ENCODE assay signal across 8 cellular contexts in genomic region chr3:136412307-136412706, GRCh38.
"Had no signal": no experiment of that assay in that cellular context is flagged by ENCODE, and none has a peak within 500 bp of the region (broad histone marks: within the 10 kb centered on the region; RNA-seq: fewer than 3 reads in every experiment).

No MANE protein-coding gene starts in this region.

- DNase-seq: GM23248, GOT3, H7, IMR-90 had no signal

- H3K36me3 ChIP-seq: HAP-1 had no signal

- H3K9me3 ChIP-seq: HAP-1 had no signal

- H2AFZ ChIP-seq: GM23248 had no signal

- H3K27ac ChIP-seq: GM23248 had no signal

- H3K4me1 ChIP-seq: HAP-1 had no signal

- FAIRE-seq: HTR-8/SVneo, K562 had no signal

- H3K4me3 ChIP-seq: GM23248, HAP-1, K562 had no signal

- ATAC-seq: HCT116, K562 had no signal
